16 cellular contexts compared by ENCODE assay signal in the genomic region with DNA sequence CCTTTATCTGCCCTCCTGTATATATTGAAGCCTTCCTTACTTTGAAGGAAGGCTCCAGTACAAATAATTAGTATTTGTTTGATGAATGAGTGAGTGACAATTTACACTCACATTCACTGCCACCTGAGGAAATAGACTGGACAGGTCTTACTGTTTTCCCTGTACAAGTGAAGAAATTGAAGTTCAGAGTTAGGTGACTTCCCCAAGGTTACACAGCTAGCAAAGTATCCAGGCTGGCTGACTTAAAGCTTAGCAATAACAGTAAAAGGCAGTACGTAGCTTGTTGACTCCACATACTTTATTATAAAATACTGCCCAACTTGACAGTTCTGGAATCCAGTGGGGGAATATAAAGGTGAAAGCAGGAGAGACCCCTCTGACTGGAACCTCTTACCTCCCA. TPM values are rescaled to one million over a fixed set of nuclear protein-coding genes. Genes with fewer than 3 reads are reported as not detected.
DNase-seq lines count a peak whose midpoint lies in the region; ATAC-seq, FAIRE-seq and TF ChIP-seq lines count a peak whose summit lies in the region.
"Had no signal": no experiment of that assay in that cellular context is flagged by ENCODE, and none has a peak within 500 bp of the region (broad histone marks: within the 10 kb centered on the region; RNA-seq: fewer than 3 reads in every experiment).

No MANE protein-coding gene starts in this region.

- H3K4me1 Mint-ChIP-seq in progenitor cell of endocrine pancreas (ENCODE audit: low read depth), result peaks cover 83% of the 10 kb centered on the region
- H3K4me1 Mint-ChIP-seq: central memory CD8-positive, alpha-beta T cell had no signal

- intact Hi-C loops in kidney (cut with DNase I), result no loop called here

- no peaks in the 10 kb centered on the region for H3F3A ChIP-seq in GM23248 (ENCODE audit: insufficient read depth)

- peaks cover 12% of the 10 kb centered on the region; the same call in 1 of the 2 replicates for H3K79me2 ChIP-seq in GM23248 (ENCODE audit: insufficient read depth)

- H2AFZ ChIP-seq in GM23248, result no peak overlapping the region

- peak overlapping the region; percentile 54 for H3K4me3 Mint-ChIP-seq in progenitor cell of endocrine pancreas (ENCODE audit: low read depth)
- H3K4me3 Mint-ChIP-seq: activated B cell treated with CpG ODN at 0.5 μM for 24 hours; central memory CD8-positive, alpha-beta T cell had no signal

- no peak for FAIRE-seq in kidney (lab: Jason Lieb, UNC)

- H3K9me3 ChIP-seq in GM23248 (ENCODE audit: low read depth) (no peaks in the 10 kb centered on the region), kidney (ENCODE audit: control insufficient read depth in 1 of 2, low read length in 2 of 2) (no peaks in the 10 kb centered on the region)
- H3K9me3 ChIP-seq: heart right ventricle, spleen, suprapubic skin had no signal

- no peaks in the 10 kb centered on the region for H3K9me3 Mint-ChIP-seq in progenitor cell of endocrine pancreas (ENCODE audit: low read depth)
- H3K9me3 Mint-ChIP-seq: activated B cell treated with CpG ODN at 0.5 μM for 24 hours; central memory CD8-positive, alpha-beta T cell had no signal

- H3K27ac Mint-ChIP-seq in progenitor cell of endocrine pancreas, result peak overlapping the region; percentile 99
- H3K27ac Mint-ChIP-seq: activated B cell treated with CpG ODN at 0.5 μM for 24 hours had no signal

- H3K36me3 ChIP-seq in GM23248 (ENCODE audit: low read depth), result no peaks in the 10 kb centered on the region
- H3K36me3 ChIP-seq in kidney (ENCODE audit: control insufficient read depth in 1 of 2, insufficient read depth in 2 of 2, low read length in 2 of 2), result peaks cover 0 to 8% of the 10 kb centered on the region in 2 donors
- H3K36me3 ChIP-seq: heart right ventricle, suprapubic skin had no signal

- H4K20me1 ChIP-seq in GM23248 (ENCODE audit: insufficient read depth), result no peaks in the 10 kb centered on the region

- no peak for ATAC-seq in HG03139 (IDR thresholded peaks at IDR 0.05; ENCODE audit: unreplicated experiment)

- H3K9me2 ChIP-seq in GM23248 (ENCODE audit: insufficient read depth), result no peaks in the 10 kb centered on the region

- peaks cover 16% of the 10 kb centered on the region for H3K36me3 Mint-ChIP-seq in progenitor cell of endocrine pancreas (ENCODE audit: insufficient read depth)

- H3K27me3 Mint-ChIP-seq in progenitor cell of endocrine pancreas, result no peaks in the 10 kb centered on the region

- H3K4me1 ChIP-seq in GM23248 (ENCODE audit: insufficient read depth) (peaks cover 30% of the 10 kb centered on the region), kidney (ENCODE audit: control insufficient read depth in 1 of 2, insufficient read depth in 1 of 2, low read depth in 1 of 2, low read length in 2 of 2) (peaks cover 4 to 29% of the 10 kb centered on the region in 2 donors)

- POLR2A ChIA-PET in HEK293T (lab: Yijun Ruan, JAX), result interaction anchor here (1.2 to 2.2 kb wide), 4 partner anchors 20 to 60 kb away, joined by 3 to 6 read pairs (median 4); a partner anchor contains a TSS

- in situ Hi-C loops in GM23248 (cut with MboI), result no loop called here

- H3K4me2 ChIP-seq in GM23248 (ENCODE audit: unreplicated experiment), result peak overlapping the region; percentile 71

- H3K27ac ChIP-seq in GM23248, result peak overlapping the region; percentile 5; the same call in 1 of the 2 replicates
- H3K27ac ChIP-seq in kidney (ENCODE audit: low read depth in 2 of 2, low read length in 2 of 2), result peak overlapping the region; percentile 69 to 81
- H3K27ac ChIP-seq: heart right ventricle, suprapubic skin had no signal

- CTCF ChIA-PET in HEK293T (lab: Yijun Ruan, JAX), result interaction anchor here (0.7 to 1.8 kb wide), 3 partner anchors 18 to 48 kb away, joined by 3 to 7 read pairs (median 3); no protein-coding TSS in a partner anchor

- WGBS in GM23248 (ENCODE audit: low coverage in 1 of 2, low lambda C conversion rate in 2 of 2, missing lambda C conversion rate in 2 of 2), 2 experiments, result 84 to 90% methylated on average over 1 of the region's 1 CpG

- TF ChIP-seq CTCF in kidney (IDR thresholded peaks at IDR 0.05; ENCODE audit: borderline replicate concordance, extremely low read depth, insufficient read depth), result no peak
- no peak for TF ChIP-seq CTCF in progenitor cell of endocrine pancreas (IDR thresholded peaks at IDR 0.05; ENCODE audit: unreplicated experiment)

- 0 out of 2 replicates have a peak overlapping the region, but pooled peaks have one; percentile 20 for H3K9ac ChIP-seq in GM23248
- H3K9ac ChIP-seq in kidney (ENCODE audit: low read length in 2 of 2), result no peak overlapping the region

- no peaks in the 10 kb centered on the region for H3K27me3 ChIP-seq in GM23248 (replicated peaks; ENCODE audit: insufficient read depth)

- DNase-seq in GM23248, result no peak
- DNase-seq in amniotic epithelial cell (ENCODE audit: low read depth), result peak; percentile 51
- no peak for DNase-seq in kidney
- no peak for DNase-seq in progenitor cell of endocrine pancreas (ENCODE audit: low spot score, unreplicated experiment)
- DNase-seq in NCI-H1930 (lab: John Stamatoyannopoulos, UW), result no peak
- no peak for DNase-seq in ureter (ENCODE audit: low spot score)
- no peak for DNase-seq in HEK293T (ENCODE audit: extremely low spot score)
- DNase-seq: activated B cell treated with CpG ODN at 0.5 μM for 24 hours; activated naive CD4-positive, alpha-beta T cell treated with anti-CD3 and anti-CD28 coated beads, Interleukin-2, amount 50 U/mL, for 16 hours; heart right ventricle; left ventricle myocardium superior; NCI-H345; spleen had no signal

- no peak overlapping the region for H3K4me3 ChIP-seq in GM23248
- H3K4me3 ChIP-seq in kidney (ENCODE audit: low read length in 2 of 2), result no peak overlapping the region
- H3K4me3 ChIP-seq: heart right ventricle, spleen, suprapubic skin had no signal

TF ChIP-seq in HEK293T, 16 proteins besides CTCF, POLR2A, EP300 and RAD21:
- TF ChIP-seq BHLHE40 (IDR thresholded peaks at IDR 0.05; ENCODE audit: borderline replicate concordance) (no peak), LEF1 (IDR thresholded peaks at IDR 0.05; ENCODE audit: borderline replicate concordance) (no peak), L3MBTL2 (conservative IDR thresholded peaks at IDR 0.05) (no peak), HDGF (IDR thresholded peaks at IDR 0.05; ENCODE audit: borderline replicate concordance) (no peak), FOXM1 (IDR thresholded peaks at IDR 0.05; ENCODE audit: borderline replicate concordance) (no peak), SUZ12 (IDR thresholded peaks at IDR 0.05) (no peak)
- TF ChIP-seq, protein P1, sequence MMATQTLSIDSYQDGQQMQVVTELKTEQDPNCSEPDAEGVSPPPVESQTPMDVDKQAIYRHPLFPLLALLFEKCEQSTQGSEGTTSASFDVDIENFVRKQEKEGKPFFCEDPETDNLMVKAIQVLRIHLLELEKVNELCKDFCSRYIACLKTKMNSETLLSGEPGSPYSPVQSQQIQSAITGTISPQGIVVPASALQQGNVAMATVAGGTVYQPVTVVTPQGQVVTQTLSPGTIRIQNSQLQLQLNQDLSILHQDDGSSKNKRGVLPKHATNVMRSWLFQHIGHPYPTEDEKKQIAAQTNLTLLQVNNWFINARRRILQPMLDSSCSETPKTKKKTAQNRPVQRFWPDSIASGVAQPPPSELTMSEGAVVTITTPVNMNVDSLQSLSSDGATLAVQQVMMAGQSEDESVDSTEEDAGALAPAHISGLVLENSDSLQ (IDR thresholded peaks at IDR 0.05), result no peak

RNA-seq across cellular contexts. Expression of a gene that starts 2.6 kb away (rescaled TPM):
- total RNA-seq in GM23248 (2014; rRNA removed; shearing (Covaris generic)), result 69.9 and 83.8 TPM in 2 replicates
- 141 TPM in 2 replicates for polyA plus RNA-seq in GM23248 (2016; fragmentation: Nextera tagmentation; extraction: Ambion mirVana)
- total RNA-seq in kidney, result 386 TPM
- polyA plus RNA-seq in kidney (ENCODE audit: insufficient read depth, low read depth, low replicate concordance), result 245 TPM
- total RNA-seq in progenitor cell of endocrine pancreas, result 608 and 692 TPM in 2 replicates
- 607 TPM for total RNA-seq in ureter

RNA-seq across cellular contexts. Expression of a gene that starts 41.5 kb away (rescaled TPM):
- 5.5 and 12.9 TPM in 2 replicates for total RNA-seq in GM23248 (2014; rRNA removed; shearing (Covaris generic))
- polyA plus RNA-seq in GM23248 (2016; fragmentation: Nextera tagmentation; extraction: Ambion mirVana) (17.5 and 19.8 TPM in 2 replicates), kidney (ENCODE audit: insufficient read depth, low read depth, low replicate concordance) (333 TPM)
- total RNA-seq in kidney (546 TPM), progenitor cell of endocrine pancreas (1,180 and 1,246 TPM in 2 replicates), ureter (815 TPM)

RNA-seq across cellular contexts. Expression of a gene that starts 59.9 kb away (rescaled TPM):
- 436 and 501 TPM in 2 replicates for total RNA-seq in GM23248 (2014; rRNA removed; shearing (Covaris generic))
- polyA plus RNA-seq in GM23248 (2016; fragmentation: Nextera tagmentation; extraction: Ambion mirVana) (73.4 and 74.8 TPM in 2 replicates), kidney (ENCODE audit: insufficient read depth, low read depth, low replicate concordance) (114 TPM)
- total RNA-seq in kidney (417 TPM), progenitor cell of endocrine pancreas (447 and 487 TPM in 2 replicates), ureter (474 TPM)

Comparison
In these comparisons a context has a peak if more than half of its experiments do, and no peak if none do; other contexts are left out.
1. RNA of a gene that starts 41.5 kb away (total RNA-seq): 1,180 to 1,246 TPM in progenitor cell of endocrine pancreas, 815 TPM in ureter (single experiment) and 546 TPM in kidney (single experiment); 5.5 to 12.9 TPM in GM23248; every median in the first group is over 10 times any median in the second.